In the genomic region with DNA sequence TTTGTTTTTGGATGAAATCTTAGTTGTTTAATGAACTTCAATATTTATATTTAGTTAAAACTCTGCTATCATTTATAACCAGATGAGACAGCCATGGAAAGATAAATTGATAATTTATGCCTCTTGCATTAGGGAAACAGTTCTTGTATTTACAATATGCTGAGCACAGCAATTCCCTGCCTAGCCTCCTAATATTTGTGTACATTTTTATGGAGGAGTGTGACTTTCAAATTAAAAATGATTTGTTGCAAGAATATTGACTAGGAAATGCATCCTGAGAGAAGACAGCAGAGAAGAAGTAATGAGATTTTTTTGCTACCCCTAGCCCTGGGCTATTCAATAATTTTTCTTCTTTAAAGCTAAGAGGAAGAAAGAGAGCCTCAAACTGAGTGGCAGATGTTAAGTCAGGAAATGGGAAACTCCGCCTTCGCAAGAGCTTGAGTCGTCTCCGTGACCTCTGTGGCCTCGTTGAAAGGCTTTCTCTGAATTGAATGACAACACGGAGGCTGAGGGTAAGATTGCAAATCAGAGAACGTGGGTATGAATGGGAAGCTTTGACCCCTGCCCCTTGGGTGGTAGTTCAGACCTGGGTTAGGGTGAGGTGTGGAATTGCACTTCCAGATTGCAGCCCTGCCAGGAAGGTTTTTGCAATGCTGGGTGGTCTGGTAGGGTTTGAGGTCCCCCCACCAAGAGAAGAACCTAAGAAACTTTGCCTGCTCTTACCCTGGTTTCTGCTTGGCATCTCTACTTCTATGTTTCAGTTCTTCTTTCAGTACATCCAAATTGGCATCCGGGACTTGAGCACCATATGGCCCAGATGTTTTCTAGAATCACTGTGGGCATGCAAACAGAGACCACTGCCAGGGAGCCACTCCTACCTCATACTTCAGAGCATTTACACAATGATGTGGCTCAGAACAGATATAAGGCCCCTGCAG, we compare ENCODE assay signal across 8 cellular contexts.
A peak's percentile ranks its signal among the peaks of the same experiment; 100 is the strongest.
DNase-seq lines count a peak whose midpoint lies in the region; ATAC-seq and TF ChIP-seq lines count a peak whose summit lies in the region.

No MANE protein-coding gene starts in this region.

- no peaks in the 10 kb centered on the region for H3K36me3 ChIP-seq in endodermal cell (ENCODE audit: control insufficient read depth, insufficient read depth, low read length)

- H3K36me3 Mint-ChIP-seq in activated naive CD4-positive, alpha-beta T cell treated with anti-CD3 and anti-CD28 coated beads, Interleukin-2, amount 10 ng/mL, durations not matched to agents 7 days and 5 days = no peaks in the 10 kb centered on the region
- H3K36me3 Mint-ChIP-seq in endodermal cell (ENCODE audit: low read depth) = no peaks in the 10 kb centered on the region

- no peaks in the 10 kb centered on the region for H3K9me3 Mint-ChIP-seq in activated naive CD4-positive, alpha-beta T cell treated with anti-CD3 and anti-CD28 coated beads, Interleukin-2, amount 10 ng/mL, durations not matched to agents 7 days and 5 days
- H3K9me3 Mint-ChIP-seq in endodermal cell = peaks cover 8% of the 10 kb centered on the region

- peaks cover 26% of the 10 kb centered on the region for H3K9me3 ChIP-seq in endodermal cell (ENCODE audit: control insufficient read depth, low read length)

- ATAC-seq in HG02870 (IDR thresholded peaks at IDR 0.05; ENCODE audit: unreplicated experiment) = peak; percentile 74

- no peak overlapping the region for H3K27ac Mint-ChIP-seq in activated naive CD4-positive, alpha-beta T cell treated with anti-CD3 and anti-CD28 coated beads, Interleukin-2, amount 10 ng/mL, durations not matched to agents 7 days and 5 days
- no peak overlapping the region for H3K27ac Mint-ChIP-seq in endodermal cell

- no peak for TF ChIP-seq CTCF in endodermal cell (conservative IDR thresholded peaks at IDR 0.05)

- DNase-seq in activated naive CD4-positive, alpha-beta T cell treated with anti-CD3 and anti-CD28 coated beads, Interleukin-2, amount 10 ng/mL, durations not matched to agents 7 days and 5 days = peak; percentile 53
- DNase-seq in activated naive CD4-positive, alpha-beta T cell (lab: John Stamatoyannopoulos, UW) = no peak
- peak; percentile 74 for DNase-seq in NCI-H2227 (lab: John Stamatoyannopoulos, UW; ENCODE audit: unreplicated experiment)
- DNase-seq in endodermal cell = peak; percentile 54
- DNase-seq in NCI-H146 (lab: John Stamatoyannopoulos, UW) = no peak
- DNase-seq in GM19238 (ENCODE audit: insufficient read length, low spot score) = no peak
- DNase-seq in NCI-H1105 (lab: John Stamatoyannopoulos, UW) = no peak

- H3K27ac ChIP-seq in endodermal cell (ENCODE audit: low read depth, low read length) = no peak overlapping the region

- no peak overlapping the region for H3K9ac ChIP-seq in endodermal cell (ENCODE audit: extremely low read depth, low read length, poor library complexity, severe bottlenecking)

- no peak overlapping the region for H3K4me3 ChIP-seq in endodermal cell (ENCODE audit: low read length)

- 35 to 50% methylated on average over 7 to 8 of the region's 8 CpGs for WGBS in endodermal cell (ENCODE audit: insufficient coverage in 1 of 2, insufficient read length in 1 of 2), 2 experiments

- H3K27me3 ChIP-seq in endodermal cell (ENCODE audit: control insufficient read depth, insufficient read depth, low read length, poor library complexity, severe bottlenecking) = no peaks in the 10 kb centered on the region

- CTCF ChIA-PET in activated naive CD4-positive, alpha-beta T cell treated with anti-CD3 and anti-CD28 coated beads, Interleukin-2, amount 10 ng/mL, durations not matched to agents 7 days and 5 days (lab: Charles Lee) = no interaction called here

- peaks cover 13% of the 10 kb centered on the region for H3K4me1 Mint-ChIP-seq in activated naive CD4-positive, alpha-beta T cell treated with anti-CD3 and anti-CD28 coated beads, Interleukin-2, amount 10 ng/mL, durations not matched to agents 7 days and 5 days
- peaks cover 9% of the 10 kb centered on the region for H3K4me1 Mint-ChIP-seq in endodermal cell

- H3K4me1 ChIP-seq in endodermal cell (ENCODE audit: control insufficient read depth, insufficient read depth, low read length) = no peaks in the 10 kb centered on the region

- peaks cover 3% of the 10 kb centered on the region for H3K27me3 Mint-ChIP-seq in activated naive CD4-positive, alpha-beta T cell treated with anti-CD3 and anti-CD28 coated beads, Interleukin-2, amount 10 ng/mL, durations not matched to agents 7 days and 5 days
- no peaks in the 10 kb centered on the region for H3K27me3 Mint-ChIP-seq in endodermal cell (ENCODE audit: insufficient read depth)

- no peak overlapping the region for H3K4me3 Mint-ChIP-seq in activated naive CD4-positive, alpha-beta T cell treated with anti-CD3 and anti-CD28 coated beads, Interleukin-2, amount 10 ng/mL, durations not matched to agents 7 days and 5 days
- no peak overlapping the region for H3K4me3 Mint-ChIP-seq in endodermal cell

Comparison
In these comparisons a context has a peak if more than half of its experiments do, and no peak if none do; other contexts are left out.
1. DNase-seq: peak in activated naive CD4-positive, alpha-beta T cell treated with anti-CD3 and anti-CD28 coated beads, Interleukin-2, amount 10 ng/mL, durations not matched to agents 7 days and 5 days (single experiment), NCI-H2227 (single experiment) and endodermal cell (single experiment); none in activated naive CD4-positive, alpha-beta T cell (0 of 4), NCI-H146 (single experiment), GM19238 (single experiment) and NCI-H1105 (single experiment).